1 cellular context compared by ENCODE assay signal in the genomic region with DNA sequence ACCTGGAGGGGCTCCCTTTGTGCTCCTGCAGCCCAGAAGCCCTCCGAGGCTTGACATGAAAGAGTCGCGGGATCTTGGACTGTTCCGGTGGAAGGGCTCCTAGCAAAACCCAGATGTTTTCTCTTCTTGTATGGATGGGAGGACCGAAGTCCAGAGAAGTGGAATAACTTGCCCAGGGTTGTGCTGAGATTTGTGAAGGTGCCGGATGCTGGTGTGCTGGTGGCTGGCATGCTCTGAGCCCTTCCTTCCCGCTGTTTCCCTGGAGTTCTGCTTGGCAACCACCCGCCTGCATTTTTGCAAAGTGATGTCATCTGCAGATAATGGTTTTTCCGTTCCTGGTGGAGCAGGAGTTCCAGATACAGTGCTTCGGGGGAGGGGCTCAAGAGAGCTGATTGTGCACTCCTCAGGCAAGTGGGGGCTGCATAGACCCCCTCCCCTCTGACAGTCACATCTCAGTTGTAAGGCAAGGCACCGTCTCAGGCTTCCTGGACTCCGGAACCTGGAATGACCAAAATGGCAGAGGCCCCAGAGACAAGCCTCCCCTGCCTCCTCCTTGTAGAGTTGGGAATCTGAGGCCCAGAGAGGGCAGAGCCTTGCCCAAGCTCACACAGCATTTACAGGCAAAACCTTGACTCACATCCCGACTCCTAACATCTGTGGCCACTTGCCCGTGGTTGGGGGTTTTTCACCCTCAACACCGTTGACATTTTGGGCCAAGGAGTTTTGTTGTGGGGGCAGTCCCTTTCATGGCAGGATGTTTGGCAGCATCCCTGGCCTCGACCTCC.
TF ChIP-seq lines count a peak whose summit lies in the region.

No MANE protein-coding gene starts in this region.

TF ChIP-seq in HEK293, 187 proteins besides CTCF, POLR2A, EP300 and RAD21 (continued from another document):
- TF ChIP-seq GLIS1 (tag by site-specific recombination; IDR thresholded peaks at IDR 0.05) (peak; percentile 60), ZNF223 (tag by site-specific recombination; IDR thresholded peaks at IDR 0.05) (no peak), MYNN (tag by site-specific recombination; IDR thresholded peaks at IDR 0.05; ENCODE audit: borderline replicate concordance) (peak; percentile 53; the same call in 1 of the 2 replicates), SALL2 (tag by site-specific recombination; IDR thresholded peaks at IDR 0.05; ENCODE audit: borderline replicate concordance) (no peak), ZNF341 (tag by site-specific recombination; IDR thresholded peaks at IDR 0.05; ENCODE audit: low read depth) (peak; percentile 55), HOXA7 (CRISPR knock-in tag; IDR thresholded peaks at IDR 0.05; ENCODE audit: borderline replicate concordance) (no peak), ZNF654 (tag by site-specific recombination; IDR thresholded peaks at IDR 0.05; ENCODE audit: low read depth) (no peak), KLF7 (tag by site-specific recombination; IDR thresholded peaks at IDR 0.05; ENCODE audit: borderline replicate concordance) (no peak), ZNF660 (tag by site-specific recombination; IDR thresholded peaks at IDR 0.05) (peak; percentile 54; the same call in 1 of the 2 replicates), ZNF600 (tag by site-specific recombination; IDR thresholded peaks at IDR 0.05) (peak; percentile 76), ZBTB21 (tag by site-specific recombination; IDR thresholded peaks at IDR 0.05) (peak; percentile 28; the same call in 1 of the 2 replicates), ZEB2 (tag by site-specific recombination; IDR thresholded peaks at IDR 0.05) (0 out of 2 replicates have a peak, but pooled peaks have one; percentile 45), PRDM1 (tag by site-specific recombination; IDR thresholded peaks at IDR 0.05) (no peak), ZBTB8A (tag by site-specific recombination; IDR thresholded peaks at IDR 0.05) (no peak), GLIS2 (tag by site-specific recombination; IDR thresholded peaks at IDR 0.05) (peak; percentile 47; the same call in 1 of the 2 replicates), ZNF677 (tag by site-specific recombination; IDR thresholded peaks at IDR 0.05) (no peak), ZNF138 (tag by site-specific recombination; IDR thresholded peaks at IDR 0.05; ENCODE audit: borderline replicate concordance) (no peak), ZNF549 (tag by site-specific recombination; IDR thresholded peaks at IDR 0.05) (no peak), ZNF302 (tag by site-specific recombination; IDR thresholded peaks at IDR 0.05; ENCODE audit: low read depth) (no peak), ZNF266 (tag by site-specific recombination; IDR thresholded peaks at IDR 0.05; ENCODE audit: low read depth) (no peak), ZXDB (tag by site-specific recombination; IDR thresholded peaks at IDR 0.05) (peak; percentile 45; the same call in 1 of the 2 replicates), YY2 (tag by site-specific recombination; IDR thresholded peaks at IDR 0.05) (no peak), ZNF10 (tag by site-specific recombination; IDR thresholded peaks at IDR 0.05) (no peak), FEZF1 (tag by site-specific recombination; IDR thresholded peaks at IDR 0.05) (peak; percentile 10; the same call in 1 of the 2 replicates), ZNF580 (tag by site-specific recombination; IDR thresholded peaks at IDR 0.05) (0 out of 2 replicates have a peak, but pooled peaks have one; percentile 40), ZFP69B (tag by site-specific recombination; IDR thresholded peaks at IDR 0.05) (no peak), ZNF274 (IDR thresholded peaks at IDR 0.05; ENCODE audit: low read length) (no peak), ZNF274 (tag by site-specific recombination; IDR thresholded peaks at IDR 0.05; ENCODE audit: borderline replicate concordance) (no peak), KLF10 (tag by site-specific recombination; IDR thresholded peaks at IDR 0.05) (no peak; the same call in 1 of the 2 replicates), ZNF426 (tag by site-specific recombination; IDR thresholded peaks at IDR 0.05) (no peak), ZNF521 (tag by site-specific recombination; IDR thresholded peaks at IDR 0.05) (no peak), ZFP41 (tag by site-specific recombination; IDR thresholded peaks at IDR 0.05; ENCODE audit: borderline replicate concordance) (no peak), ZNF473 (tag by site-specific recombination; IDR thresholded peaks at IDR 0.05) (no peak), WT1 (tag by site-specific recombination; IDR thresholded peaks at IDR 0.05) (no peak), MZF1 (tag by site-specific recombination; IDR thresholded peaks at IDR 0.05; ENCODE audit: borderline replicate concordance) (no peak), ZNF16 (tag by site-specific recombination; IDR thresholded peaks at IDR 0.05; ENCODE audit: low read depth) (no peak), ZBTB48 (tag by site-specific recombination; IDR thresholded peaks at IDR 0.05) (no peak), IKZF3 (tag by site-specific recombination; IDR thresholded peaks at IDR 0.05) (no peak), ZNF558 (tag by site-specific recombination; IDR thresholded peaks at IDR 0.05) (no peak), ZNF404 (tag by site-specific recombination; IDR thresholded peaks at IDR 0.05) (no peak), SP7 (tag by site-specific recombination; IDR thresholded peaks at IDR 0.05) (peak; percentile 70), BCL11B (tag by site-specific recombination; IDR thresholded peaks at IDR 0.05; ENCODE audit: low read depth) (no peak), TSHZ1 (tag by site-specific recombination; IDR thresholded peaks at IDR 0.05; ENCODE audit: borderline replicate concordance) (no peak), PRDM4 (tag by site-specific recombination; IDR thresholded peaks at IDR 0.05) (no peak), TCF7L2 (IDR thresholded peaks at IDR 0.05; ENCODE audit: borderline replicate concordance, low read depth, low read length) (no peak), ZNF350 (tag by site-specific recombination; IDR thresholded peaks at IDR 0.05) (no peak), ZNF560 (tag by site-specific recombination; IDR thresholded peaks at IDR 0.05; ENCODE audit: borderline replicate concordance) (no peak)
- TF ChIP-seq, protein P1, sequence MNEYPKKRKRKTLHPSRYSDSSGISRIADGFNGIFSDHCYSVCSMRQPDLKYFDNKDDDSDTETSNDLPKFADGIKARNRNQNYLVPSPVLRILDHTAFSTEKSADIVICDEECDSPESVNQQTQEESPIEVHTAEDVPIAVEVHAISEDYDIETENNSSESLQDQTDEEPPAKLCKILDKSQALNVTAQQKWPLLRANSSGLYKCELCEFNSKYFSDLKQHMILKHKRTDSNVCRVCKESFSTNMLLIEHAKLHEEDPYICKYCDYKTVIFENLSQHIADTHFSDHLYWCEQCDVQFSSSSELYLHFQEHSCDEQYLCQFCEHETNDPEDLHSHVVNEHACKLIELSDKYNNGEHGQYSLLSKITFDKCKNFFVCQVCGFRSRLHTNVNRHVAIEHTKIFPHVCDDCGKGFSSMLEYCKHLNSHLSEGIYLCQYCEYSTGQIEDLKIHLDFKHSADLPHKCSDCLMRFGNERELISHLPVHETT (tag by site-specific recombination; IDR thresholded peaks at IDR 0.05), result no peak
- TF ChIP-seq, protein P2, sequence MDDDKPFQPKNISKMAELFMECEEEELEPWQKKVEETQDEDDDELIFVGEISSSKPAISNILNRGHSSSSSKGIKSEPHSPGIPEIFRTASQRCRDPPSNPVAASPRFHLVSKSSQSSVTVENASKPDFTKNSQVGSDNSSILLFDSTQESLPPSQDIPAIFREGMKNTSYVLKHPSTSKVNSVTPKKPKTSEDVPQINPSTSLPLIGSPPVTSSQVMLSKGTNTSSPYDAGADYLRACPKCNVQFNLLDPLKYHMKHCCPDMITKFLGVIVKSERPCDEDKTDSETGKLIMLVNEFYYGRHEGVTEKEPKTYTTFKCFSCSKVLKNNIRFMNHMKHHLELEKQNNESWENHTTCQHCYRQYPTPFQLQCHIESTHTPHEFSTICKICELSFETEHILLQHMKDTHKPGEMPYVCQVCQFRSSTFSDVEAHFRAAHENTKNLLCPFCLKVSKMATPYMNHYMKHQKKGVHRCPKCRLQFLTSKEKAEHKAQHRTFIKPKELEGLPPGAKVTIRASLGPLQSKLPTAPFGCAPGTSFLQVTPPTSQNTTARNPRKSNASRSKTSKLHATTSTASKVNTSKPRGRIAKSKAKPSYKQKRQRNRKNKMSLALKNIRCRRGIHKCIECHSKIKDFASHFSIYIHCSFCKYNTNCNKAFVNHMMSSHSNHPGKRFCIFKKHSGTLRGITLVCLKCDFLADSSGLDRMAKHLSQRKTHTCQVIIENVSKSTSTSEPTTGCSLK (tag by site-specific recombination; IDR thresholded peaks at IDR 0.05), result no peak
- TF ChIP-seq, protein P3, sequence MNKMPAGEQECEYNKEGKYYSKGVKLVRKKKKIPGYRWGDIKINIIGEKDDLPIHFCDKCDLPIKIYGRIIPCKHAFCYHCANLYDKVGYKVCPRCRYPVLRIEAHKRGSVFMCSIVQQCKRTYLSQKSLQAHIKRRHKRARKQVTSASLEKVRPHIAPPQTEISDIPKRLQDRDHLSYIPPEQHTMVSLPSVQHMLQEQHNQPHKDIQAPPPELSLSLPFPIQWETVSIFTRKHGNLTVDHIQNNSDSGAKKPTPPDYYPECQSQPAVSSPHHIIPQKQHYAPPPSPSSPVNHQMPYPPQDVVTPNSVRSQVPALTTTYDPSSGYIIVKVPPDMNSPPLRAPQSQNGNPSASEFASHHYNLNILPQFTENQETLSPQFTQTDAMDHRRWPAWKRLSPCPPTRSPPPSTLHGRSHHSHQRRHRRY (tag by site-specific recombination; IDR thresholded peaks at IDR 0.05), result no peak
TF ChIP-seq in HEK293: peak in this region for 26.
